In genomic region chr1:57623791-57624538, GRCh38 we compare ENCODE assay signal across 16 cellular contexts.
"Had no signal": no experiment of that assay in that cellular context is flagged by ENCODE, and none has a peak within 500 bp of the region (broad histone marks: within the 10 kb centered on the region; RNA-seq: fewer than 3 reads in every experiment).

No MANE protein-coding gene starts in this region.

- DNase-seq: activated CD4-positive, alpha-beta T cell treated with anti-CD3 and anti-CD28 coated beads, Interleukin-2, amount 50 U/mL, for 4 hours; activated CD4-positive, CD25-positive, alpha-beta regulatory T cell treated with anti-CD3 and anti-CD28 coated beads, Interleukin-2, amount 50 U/mL, for 72 hours; activated naive CD4-positive, alpha-beta T cell treated with anti-CD3 and anti-CD28 coated beads for 36 hours; activated naive CD8-positive, alpha-beta T cell treated with anti-CD3 and anti-CD28 coated beads, Interleukin-2, amount 50 U/mL, for 24 hours; aorta; left lung; mammary epithelial cell; natural killer cell; posterior cingulate gyrus; stimulated activated CD4-positive, alpha-beta T cell treated with anti-CD3 and anti-CD28 coated beads, Interleukin-15, amount 100 ng/mL, for 24 hours; stimulated activated CD4-positive, alpha-beta T cell treated with anti-CD3 and anti-CD28 coated beads, Interleukin-4, amount 100 ng/mL, for 1 hour; stimulated activated naive B cell treated with anti-CD40 and anti-IgM and Interleukin-4, amounts not matched to agents 10 μg/mL and 1 μg/mL and 100 μg/mL, for 72 hours; thyroid gland had no signal

- H3K9me3 ChIP-seq: breast epithelium, left lung, thyroid gland had no signal

- H3K4me3 ChIP-seq: breast epithelium, left lung, thyroid gland had no signal

- FAIRE-seq: endometrium had no signal

- ATAC-seq: activated naive CD8-positive, alpha-beta T cell treated with anti-CD3 and anti-CD28 coated beads, Interleukin-2, amount 50 U/mL, for 24 hours; activated T-helper 17 cell treated with anti-CD3 and anti-CD28 coated beads, Interleukin-2, amount 50 U/mL, for 72 hours; left lung; natural killer cell; stimulated activated naive B cell treated with anti-CD40 and anti-IgM and Interleukin-4, amounts not matched to agents 10 μg/mL and 1 μg/mL and 100 μg/mL, for 72 hours had no signal

- H3K27ac ChIP-seq: breast epithelium, left lung, thyroid gland had no signal

- H3K36me3 ChIP-seq: breast epithelium, left lung, thyroid gland had no signal

- H3K27me3 ChIP-seq: breast epithelium, left lung, thyroid gland had no signal

- H3K4me1 ChIP-seq: breast epithelium, left lung had no signal
